18 cellular contexts compared by ENCODE assay signal in genomic region chr6:47853766-47854165, GRCh38.
"Had no signal": no experiment of that assay in that cellular context is flagged by ENCODE, and none has a peak within 500 bp of the region (broad histone marks: within the 10 kb centered on the region; RNA-seq: fewer than 3 reads in every experiment).

No MANE protein-coding gene starts in this region.

- ATAC-seq: activated CD4-positive, CD25-positive, alpha-beta regulatory T cell treated with anti-CD3 and anti-CD28 coated beads, Interleukin-2, amount 50 U/mL, for 24 hours; left lung; naive thymus-derived CD4-positive, alpha-beta T cell had no signal

- H3K4me1 Mint-ChIP-seq: central memory CD8-positive, alpha-beta T cell; naive thymus-derived CD4-positive, alpha-beta T cell had no signal

- H3K4me1 ChIP-seq: left lung, tibial artery had no signal

- H3K27me3 ChIP-seq: left lung, tibial artery had no signal

- H3K27ac ChIP-seq: left lung, tibial artery had no signal

- H3K36me3 Mint-ChIP-seq: naive thymus-derived CD4-positive, alpha-beta T cell had no signal

- H3K36me3 ChIP-seq: left lung, tibial artery had no signal

- H3K4me3 Mint-ChIP-seq: central memory CD8-positive, alpha-beta T cell; naive thymus-derived CD4-positive, alpha-beta T cell had no signal

- H3K9me3 ChIP-seq: left lung, tibial artery had no signal

- H3K4me3 ChIP-seq: left lung, tibial artery had no signal

- DNase-seq: activated CD8-positive, alpha-beta memory T cell treated with anti-CD3 and anti-CD28 coated beads for 24 hours; activated CD8-positive, alpha-beta memory T cell treated with anti-CD3 and anti-CD28 coated beads, Interleukin-2, amount 50 U/mL, for 48 hours; activated effector memory CD4-positive, alpha-beta T cell treated with Interleukin-2 at 50 U/mL for 16 hours; activated naive CD4-positive, alpha-beta T cell treated with anti-CD3 and anti-CD28 coated beads, Interleukin-2, amount 50 U/mL, for 16 hours; activated T-cell treated with anti-CD3 and anti-CD28 coated beads, Interleukin-2, amount 50 U/mL, for 48 hours; aorta; cortex of kidney; erythroblast; foreskin melanocyte; kidney; left lung; mammary epithelial cell; naive thymus-derived CD4-positive, alpha-beta T cell; stimulated activated naive CD4-positive, alpha-beta T cell; T1000; tibial artery had no signal

- H3K9me3 Mint-ChIP-seq: central memory CD8-positive, alpha-beta T cell had no signal

- H3K27ac Mint-ChIP-seq: naive thymus-derived CD4-positive, alpha-beta T cell had no signal
